Comparison of ENCODE assay signal across 1 cellular context in the genomic region with DNA sequence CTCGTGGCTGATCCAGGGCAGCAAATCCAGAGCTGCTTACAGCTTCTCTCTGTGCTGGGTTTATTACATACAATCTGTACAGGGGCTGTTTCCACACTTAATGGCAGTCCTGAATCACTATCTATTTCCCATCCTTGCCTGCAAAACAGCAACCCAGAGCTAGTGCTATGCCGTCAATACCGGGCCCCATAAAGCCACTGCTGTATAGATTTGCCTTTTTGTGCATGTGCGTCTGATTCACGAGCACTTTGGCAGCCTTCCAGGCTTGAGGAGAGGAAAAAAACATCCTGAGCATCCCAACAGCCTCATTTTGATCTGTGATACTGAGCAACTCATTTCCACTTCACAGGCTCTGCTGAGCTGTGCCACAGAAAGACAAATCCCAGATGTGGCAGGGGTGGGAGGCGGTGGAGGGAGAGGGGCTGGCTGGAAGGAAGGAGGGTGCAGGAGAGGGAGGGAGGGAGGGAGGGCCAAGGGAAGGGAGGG.
A peak's percentile ranks its signal among the peaks of the same experiment; 100 is the strongest.
TF ChIP-seq lines count a peak whose summit lies in the region.

No MANE protein-coding gene starts in this region.

TF ChIP-seq in HepG2, 621 proteins besides CTCF, POLR2A, EP300 and RAD21 (continued from another document and continues in another):
- no peak for TF ChIP-seq ZBTB49 (CRISPR knock-in tag; IDR thresholded peaks at IDR 0.05; ENCODE audit: borderline replicate concordance)
- TF ChIP-seq MAX (IDR thresholded peaks at IDR 0.05), result peak; percentile 44; the same call in 1 of the 2 replicates
- TF ChIP-seq, protein P1, sequence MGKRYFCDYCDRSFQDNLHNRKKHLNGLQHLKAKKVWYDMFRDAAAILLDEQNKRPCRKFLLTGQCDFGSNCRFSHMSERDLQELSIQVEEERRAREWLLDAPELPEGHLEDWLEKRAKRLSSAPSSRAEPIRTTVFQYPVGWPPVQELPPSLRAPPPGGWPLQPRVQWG (CRISPR knock-in tag; IDR thresholded peaks at IDR 0.05; ENCODE audit: borderline replicate concordance, low read depth), result no peak
- TF ChIP-seq, protein P2, sequence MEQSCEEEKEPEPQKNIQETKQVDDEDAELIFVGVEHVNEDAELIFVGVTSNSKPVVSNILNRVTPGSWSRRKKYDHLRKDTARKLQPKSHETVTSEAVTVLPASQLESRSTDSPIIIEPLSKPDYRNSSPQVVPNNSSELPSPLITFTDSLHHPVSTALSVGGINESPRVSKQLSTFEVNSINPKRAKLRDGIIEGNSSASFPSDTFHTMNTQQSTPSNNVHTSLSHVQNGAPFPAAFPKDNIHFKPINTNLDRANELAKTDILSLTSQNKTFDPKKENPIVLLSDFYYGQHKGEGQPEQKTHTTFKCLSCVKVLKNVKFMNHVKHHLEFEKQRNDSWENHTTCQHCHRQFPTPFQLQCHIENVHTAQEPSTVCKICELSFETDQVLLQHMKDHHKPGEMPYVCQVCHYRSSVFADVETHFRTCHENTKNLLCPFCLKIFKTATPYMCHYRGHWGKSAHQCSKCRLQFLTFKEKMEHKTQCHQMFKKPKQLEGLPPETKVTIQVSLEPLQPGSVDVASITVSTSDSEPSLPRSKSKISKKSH (CRISPR knock-in tag; IDR thresholded peaks at IDR 0.05; ENCODE audit: borderline replicate concordance), result no peak
- TF ChIP-seq THAP11 (CRISPR knock-in tag; IDR thresholded peaks at IDR 0.05), result no peak; the same call in 1 of the 2 replicates
- TF ChIP-seq ATF2 (CRISPR knock-in tag; IDR thresholded peaks at IDR 0.05), result no peak
- no peak for TF ChIP-seq KMT2A (CRISPR knock-in tag; IDR thresholded peaks at IDR 0.05)
- no peak for TF ChIP-seq LCORL (IDR thresholded peaks at IDR 0.05)
- TF ChIP-seq LCORL (CRISPR knock-in tag; IDR thresholded peaks at IDR 0.05), result peak; percentile 57; the same call in 1 of the 2 replicates
- TF ChIP-seq ZSCAN30 (CRISPR knock-in tag; IDR thresholded peaks at IDR 0.05), result no peak
- TF ChIP-seq MXD1 (CRISPR knock-in tag; IDR thresholded peaks at IDR 0.05), result no peak
- no peak for TF ChIP-seq ZSCAN5A (CRISPR knock-in tag; IDR thresholded peaks at IDR 0.05; ENCODE audit: borderline replicate concordance)
- no peak for TF ChIP-seq CREB1 (IDR thresholded peaks at IDR 0.05)
- no peak for TF ChIP-seq CREB1 (CRISPR knock-in tag; IDR thresholded peaks at IDR 0.05)
- TF ChIP-seq NBN (conservative IDR thresholded peaks at IDR 0.05), result no peak
- TF ChIP-seq ZNF414 (CRISPR knock-in tag; IDR thresholded peaks at IDR 0.05), result peak; percentile 24; the same call in 1 of the 2 replicates
- TF ChIP-seq USF2 (IDR thresholded peaks at IDR 0.05; ENCODE audit: low read depth, low read length), result no peak
- no peak for TF ChIP-seq USF2 (CRISPR knock-in tag; IDR thresholded peaks at IDR 0.05; ENCODE audit: borderline replicate concordance)
- TF ChIP-seq ZFP36L1 (CRISPR knock-in tag; IDR thresholded peaks at IDR 0.05), result 0 out of 2 replicates have a peak, but pooled peaks have one; percentile 57
- TF ChIP-seq BRF2 (CRISPR knock-in tag; IDR thresholded peaks at IDR 0.05), result no peak
- TF ChIP-seq, protein P3, sequence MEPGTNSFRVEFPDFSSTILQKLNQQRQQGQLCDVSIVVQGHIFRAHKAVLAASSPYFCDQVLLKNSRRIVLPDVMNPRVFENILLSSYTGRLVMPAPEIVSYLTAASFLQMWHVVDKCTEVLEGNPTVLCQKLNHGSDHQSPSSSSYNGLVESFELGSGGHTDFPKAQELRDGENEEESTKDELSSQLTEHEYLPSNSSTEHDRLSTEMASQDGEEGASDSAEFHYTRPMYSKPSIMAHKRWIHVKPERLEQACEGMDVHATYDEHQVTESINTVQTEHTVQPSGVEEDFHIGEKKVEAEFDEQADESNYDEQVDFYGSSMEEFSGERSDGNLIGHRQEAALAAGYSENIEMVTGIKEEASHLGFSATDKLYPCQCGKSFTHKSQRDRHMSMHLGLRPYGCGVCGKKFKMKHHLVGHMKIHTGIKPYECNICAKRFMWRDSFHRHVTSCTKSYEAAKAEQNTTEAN (CRISPR knock-in tag; conservative IDR thresholded peaks at IDR 0.05), result peak; percentile 42; the same call in 1 of the 2 replicates
- TF ChIP-seq ZNF335 (CRISPR knock-in tag; IDR thresholded peaks at IDR 0.05), result no peak
- TF ChIP-seq, protein P4, sequence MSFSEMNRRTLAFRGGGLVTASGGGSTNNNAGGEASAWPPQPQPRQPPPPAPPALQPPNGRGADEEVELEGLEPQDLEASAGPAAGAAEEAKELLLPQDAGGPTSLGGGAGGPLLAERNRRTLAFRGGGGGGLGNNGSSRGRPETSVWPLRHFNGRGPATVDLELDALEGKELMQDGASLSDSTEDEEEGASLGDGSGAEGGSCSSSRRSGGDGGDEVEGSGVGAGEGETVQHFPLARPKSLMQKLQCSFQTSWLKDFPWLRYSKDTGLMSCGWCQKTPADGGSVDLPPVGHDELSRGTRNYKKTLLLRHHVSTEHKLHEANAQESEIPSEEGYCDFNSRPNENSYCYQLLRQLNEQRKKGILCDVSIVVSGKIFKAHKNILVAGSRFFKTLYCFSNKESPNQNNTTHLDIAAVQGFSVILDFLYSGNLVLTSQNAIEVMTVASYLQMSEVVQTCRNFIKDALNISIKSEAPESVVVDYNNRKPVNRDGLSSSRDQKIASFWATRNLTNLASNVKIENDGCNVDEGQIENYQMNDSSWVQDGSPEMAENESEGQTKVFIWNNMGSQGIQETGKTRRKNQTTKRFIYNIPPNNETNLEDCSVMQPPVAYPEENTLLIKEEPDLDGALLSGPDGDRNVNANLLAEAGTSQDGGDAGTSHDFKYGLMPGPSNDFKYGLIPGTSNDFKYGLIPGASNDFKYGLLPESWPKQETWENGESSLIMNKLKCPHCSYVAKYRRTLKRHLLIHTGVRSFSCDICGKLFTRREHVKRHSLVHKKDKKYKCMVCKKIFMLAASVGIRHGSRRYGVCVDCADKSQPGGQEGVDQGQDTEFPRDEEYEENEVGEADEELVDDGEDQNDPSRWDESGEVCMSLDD (CRISPR knock-in tag; IDR thresholded peaks at IDR 0.05; ENCODE audit: borderline replicate concordance), result no peak
- TF ChIP-seq, protein P5, sequence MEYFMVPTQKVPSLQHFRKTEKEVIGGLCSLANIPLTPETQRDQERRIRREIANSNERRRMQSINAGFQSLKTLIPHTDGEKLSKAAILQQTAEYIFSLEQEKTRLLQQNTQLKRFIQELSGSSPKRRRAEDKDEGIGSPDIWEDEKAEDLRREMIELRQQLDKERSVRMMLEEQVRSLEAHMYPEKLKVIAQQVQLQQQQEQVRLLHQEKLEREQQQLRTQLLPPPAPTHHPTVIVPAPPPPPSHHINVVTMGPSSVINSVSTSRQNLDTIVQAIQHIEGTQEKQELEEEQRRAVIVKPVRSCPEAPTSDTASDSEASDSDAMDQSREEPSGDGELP (IDR thresholded peaks at IDR 0.05; ENCODE audit: borderline replicate concordance, low read depth), result 0 out of 2 replicates have a peak, but pooled peaks have one; percentile 5
- TF ChIP-seq, protein P6, sequence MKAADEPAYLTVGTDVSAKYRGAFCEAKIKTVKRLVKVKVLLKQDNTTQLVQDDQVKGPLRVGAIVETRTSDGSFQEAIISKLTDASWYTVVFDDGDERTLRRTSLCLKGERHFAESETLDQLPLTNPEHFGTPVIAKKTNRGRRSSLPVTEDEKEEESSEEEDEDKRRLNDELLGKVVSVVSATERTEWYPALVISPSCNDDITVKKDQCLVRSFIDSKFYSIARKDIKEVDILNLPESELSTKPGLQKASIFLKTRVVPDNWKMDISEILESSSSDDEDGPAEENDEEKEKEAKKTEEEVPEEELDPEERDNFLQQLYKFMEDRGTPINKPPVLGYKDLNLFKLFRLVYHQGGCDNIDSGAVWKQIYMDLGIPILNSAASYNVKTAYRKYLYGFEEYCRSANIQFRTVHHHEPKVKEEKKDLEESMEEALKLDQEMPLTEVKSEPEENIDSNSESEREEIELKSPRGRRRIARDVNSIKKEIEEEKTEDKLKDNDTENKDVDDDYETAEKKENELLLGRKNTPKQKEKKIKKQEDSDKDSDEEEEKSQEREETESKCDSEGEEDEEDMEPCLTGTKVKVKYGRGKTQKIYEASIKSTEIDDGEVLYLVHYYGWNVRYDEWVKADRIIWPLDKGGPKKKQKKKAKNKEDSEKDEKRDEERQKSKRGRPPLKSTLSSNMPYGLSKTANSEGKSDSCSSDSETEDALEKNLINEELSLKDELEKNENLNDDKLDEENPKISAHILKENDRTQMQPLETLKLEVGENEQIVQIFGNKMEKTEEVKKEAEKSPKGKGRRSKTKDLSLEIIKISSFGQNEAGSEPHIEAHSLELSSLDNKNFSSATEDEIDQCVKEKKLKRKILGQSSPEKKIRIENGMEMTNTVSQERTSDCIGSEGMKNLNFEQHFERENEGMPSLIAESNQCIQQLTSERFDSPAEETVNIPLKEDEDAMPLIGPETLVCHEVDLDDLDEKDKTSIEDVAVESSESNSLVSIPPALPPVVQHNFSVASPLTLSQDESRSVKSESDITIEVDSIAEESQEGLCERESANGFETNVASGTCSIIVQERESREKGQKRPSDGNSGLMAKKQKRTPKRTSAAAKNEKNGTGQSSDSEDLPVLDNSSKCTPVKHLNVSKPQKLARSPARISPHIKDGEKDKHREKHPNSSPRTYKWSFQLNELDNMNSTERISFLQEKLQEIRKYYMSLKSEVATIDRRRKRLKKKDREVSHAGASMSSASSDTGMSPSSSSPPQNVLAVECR (CRISPR knock-in tag; IDR thresholded peaks at IDR 0.05; ENCODE audit: borderline replicate concordance), result 0 out of 2 replicates have a peak, but pooled peaks have one; percentile 18
- TF ChIP-seq GATA4 (IDR thresholded peaks at IDR 0.05; ENCODE audit: borderline replicate concordance, low read depth), result no peak
